In the genomic region with DNA sequence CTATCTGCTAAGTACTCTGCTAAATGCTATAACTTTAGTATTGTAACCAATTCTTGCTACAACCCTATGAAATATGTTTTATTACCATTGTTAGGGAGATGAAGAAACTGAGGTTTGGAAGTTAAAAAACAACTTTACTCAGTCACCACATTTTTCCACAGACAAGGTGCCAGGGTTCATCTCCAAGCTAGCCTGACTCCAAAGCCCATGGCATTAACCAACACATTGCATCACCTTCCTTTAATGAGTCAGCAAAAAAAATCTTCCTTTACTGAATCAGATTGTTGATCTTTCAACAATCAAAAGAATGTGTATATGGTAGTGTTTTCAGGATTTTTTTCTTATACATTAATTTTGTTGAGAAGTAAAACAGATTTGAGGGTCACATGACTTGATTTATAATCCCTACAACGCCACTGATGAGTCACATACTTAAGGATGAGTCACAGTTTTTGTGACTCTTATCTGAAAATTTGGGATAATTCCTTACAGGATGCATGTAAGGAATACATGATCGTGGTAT, we compare ENCODE assay signal across 10 cellular contexts. TPM values are rescaled to one million over a fixed set of nuclear protein-coding genes. Genes with fewer than 3 reads are reported as not detected.
DNase-seq lines count a peak whose midpoint lies in the region; ATAC-seq, FAIRE-seq and TF ChIP-seq lines count a peak whose summit lies in the region.
"Had no signal": no experiment of that assay in that cellular context is flagged by ENCODE, and none has a peak within 500 bp of the region (broad histone marks: within the 10 kb centered on the region; RNA-seq: fewer than 3 reads in every experiment).

No MANE protein-coding gene starts in this region.

- no peak for DNase-seq in activated naive CD4-positive, alpha-beta T cell treated with anti-CD3 and anti-CD28 coated beads, Interleukin-2, amount 10 ng/mL, durations not matched to agents 7 days and 5 days
- peak; percentile 76 for DNase-seq in RCC 7860 (ENCODE audit: low spot score)
- DNase-seq in fibroblast of pulmonary artery (ENCODE audit: low read depth) = peak; percentile 62
- no peak for DNase-seq in type B pancreatic cell (ENCODE audit: extremely low spot score, unreplicated experiment)
- no peak for DNase-seq in stimulated activated CD4-positive, alpha-beta T cell treated with anti-CD3 and anti-CD28 coated beads, Interleukin-12 subunit alpha, Interleukin-12 subunit beta, amount 100 ng/mL, for 4 hours
- DNase-seq in SHP77 treated with DMSO at 0.1 percent for 48 hours (lab: John Stamatoyannopoulos, UW) = no peak
- DNase-seq: CD4-positive, CD25-positive, alpha-beta regulatory T cell; NCI-H82 had no signal

- no peaks in the 10 kb centered on the region for H3K27me3 Mint-ChIP-seq in activated naive CD4-positive, alpha-beta T cell treated with anti-CD3 and anti-CD28 coated beads, Interleukin-2, amount 50 U/mL, for 24 hours
- no peaks in the 10 kb centered on the region for H3K27me3 Mint-ChIP-seq in activated naive CD4-positive, alpha-beta T cell treated with anti-CD3 and anti-CD28 coated beads, Interleukin-2, amount 10 ng/mL, durations not matched to agents 7 days and 5 days
- H3K27me3 Mint-ChIP-seq in type B pancreatic cell = no peaks in the 10 kb centered on the region
- H3K27me3 Mint-ChIP-seq: CD4-positive, CD25-positive, alpha-beta regulatory T cell had no signal

- no peaks in the 10 kb centered on the region for H3K9me3 Mint-ChIP-seq in activated naive CD4-positive, alpha-beta T cell treated with anti-CD3 and anti-CD28 coated beads, Interleukin-2, amount 50 U/mL, for 24 hours
- no peaks in the 10 kb centered on the region for H3K9me3 Mint-ChIP-seq in activated naive CD4-positive, alpha-beta T cell treated with anti-CD3 and anti-CD28 coated beads, Interleukin-2, amount 10 ng/mL, durations not matched to agents 7 days and 5 days
- H3K9me3 Mint-ChIP-seq in type B pancreatic cell = peaks cover 3% of the 10 kb centered on the region
- H3K9me3 Mint-ChIP-seq: CD4-positive, CD25-positive, alpha-beta regulatory T cell had no signal

- H3K4me1 Mint-ChIP-seq in activated naive CD4-positive, alpha-beta T cell treated with anti-CD3 and anti-CD28 coated beads, Interleukin-2, amount 50 U/mL, for 24 hours = peaks cover 19% of the 10 kb centered on the region
- H3K4me1 Mint-ChIP-seq in activated naive CD4-positive, alpha-beta T cell treated with anti-CD3 and anti-CD28 coated beads, Interleukin-2, amount 10 ng/mL, durations not matched to agents 7 days and 5 days = peaks cover 38% of the 10 kb centered on the region
- H3K4me1 Mint-ChIP-seq in type B pancreatic cell (ENCODE audit: unreplicated experiment) = peaks cover 33% of the 10 kb centered on the region

- FAIRE-seq in RCC 7860 (lab: Jason Lieb, UNC) = peak; percentile 95

- no peak overlapping the region for H3K4me3 Mint-ChIP-seq in activated naive CD4-positive, alpha-beta T cell treated with anti-CD3 and anti-CD28 coated beads, Interleukin-2, amount 50 U/mL, for 24 hours
- no peak overlapping the region for H3K4me3 Mint-ChIP-seq in activated naive CD4-positive, alpha-beta T cell treated with anti-CD3 and anti-CD28 coated beads, Interleukin-2, amount 10 ng/mL, durations not matched to agents 7 days and 5 days
- H3K4me3 Mint-ChIP-seq in type B pancreatic cell = peak overlapping the region; percentile 4
- H3K4me3 Mint-ChIP-seq: CD4-positive, CD25-positive, alpha-beta regulatory T cell had no signal

- no peak for ATAC-seq in GM21423 (IDR thresholded peaks at IDR 0.05; ENCODE audit: unreplicated experiment)

- peak overlapping the region; percentile 26 for H3K27ac Mint-ChIP-seq in activated naive CD4-positive, alpha-beta T cell treated with anti-CD3 and anti-CD28 coated beads, Interleukin-2, amount 50 U/mL, for 24 hours
- no peak overlapping the region for H3K27ac Mint-ChIP-seq in activated naive CD4-positive, alpha-beta T cell treated with anti-CD3 and anti-CD28 coated beads, Interleukin-2, amount 10 ng/mL, durations not matched to agents 7 days and 5 days
- peak overlapping the region; percentile 57 for H3K27ac Mint-ChIP-seq in type B pancreatic cell
- H3K27ac Mint-ChIP-seq: CD4-positive, CD25-positive, alpha-beta regulatory T cell had no signal

- no peak overlapping the region for H3K4me3 ChIP-seq in fibroblast of pulmonary artery (replicated peaks; ENCODE audit: low read depth, low read length)

- CTCF ChIA-PET in activated naive CD4-positive, alpha-beta T cell treated with anti-CD3 and anti-CD28 coated beads, Interleukin-2, amount 10 ng/mL, durations not matched to agents 7 days and 5 days (lab: Charles Lee) = interaction anchor here (1.2 to 1.3 kb wide), 2 partner anchors 43 to 160 kb away, joined by 3 read pairs; no protein-coding TSS in a partner anchor

- TF ChIP-seq CTCF in fibroblast of pulmonary artery (IDR thresholded peaks at IDR 0.05; ENCODE audit: low read length, missing control alignments) = no peak
- no peak for TF ChIP-seq CTCF in type B pancreatic cell (conservative IDR thresholded peaks at IDR 0.05)

- peaks cover 3% of the 10 kb centered on the region for H3K36me3 Mint-ChIP-seq in activated naive CD4-positive, alpha-beta T cell treated with anti-CD3 and anti-CD28 coated beads, Interleukin-2, amount 50 U/mL, for 24 hours
- peaks cover 7% of the 10 kb centered on the region for H3K36me3 Mint-ChIP-seq in activated naive CD4-positive, alpha-beta T cell treated with anti-CD3 and anti-CD28 coated beads, Interleukin-2, amount 10 ng/mL, durations not matched to agents 7 days and 5 days
- peaks cover 9% of the 10 kb centered on the region for H3K36me3 Mint-ChIP-seq in type B pancreatic cell

RNA-seq across cellular contexts. Expression of a gene that starts 41.5 kb away (rescaled TPM):
- 52.2 and 74.2 TPM in 2 replicates for total RNA-seq in type B pancreatic cell (ENCODE audit: low replicate concordance)

Comparison
In these comparisons a context has a peak if more than half of its experiments do, and no peak if none do; other contexts are left out.
1. DNase-seq: peak in RCC 7860 (single experiment) and fibroblast of pulmonary artery (single experiment); none in activated naive CD4-positive, alpha-beta T cell treated with anti-CD3 and anti-CD28 coated beads, Interleukin-2, amount 10 ng/mL, durations not matched to agents 7 days and 5 days (single experiment), type B pancreatic cell (single experiment), stimulated activated CD4-positive, alpha-beta T cell treated with anti-CD3 and anti-CD28 coated beads, Interleukin-12 subunit alpha, Interleukin-12 subunit beta, amount 100 ng/mL, for 4 hours (single experiment) and SHP77 treated with DMSO at 0.1 percent for 48 hours (single experiment).